Comparison of ENCODE assay signal across 27 cellular contexts in genomic region chr7:119172043-119172442, GRCh38.
"Had no signal": no experiment of that assay in that cellular context is flagged by ENCODE, and none has a peak within 500 bp of the region (broad histone marks: within the 10 kb centered on the region; RNA-seq: fewer than 3 reads in every experiment).

No MANE protein-coding gene starts in this region.

- DNase-seq: stimulated activated CD4-positive, alpha-beta T cell treated with anti-CD3 and anti-CD28 coated beads, Interleukin-2, amount 100 ng/mL, for 48 hours; stimulated activated CD4-positive, alpha-beta T cell treated with anti-CD3 and anti-CD28 coated beads, Interleukin-4, amount 100 ng/mL, for 1 hour; stimulated activated CD4-positive, alpha-beta T cell treated with anti-CD3 and anti-CD28 coated beads, Interleukin-4, amount 100 ng/mL, for 24 hours; stimulated activated CD4-positive, alpha-beta T cell treated with anti-CD3 and anti-CD28 coated beads, Interleukin-4, amount 100 ng/mL, for 4 hours; stimulated activated CD8-positive, alpha-beta memory T cell treated with anti-CD3 and anti-CD28 coated beads, Interleukin-4, amount 100 ng/mL, for 48 hours; stimulated activated naive B cell treated with anti-CD40 and anti-IgM and Interleukin-4, amounts not matched to agents 10 μg/mL and 1 μg/mL and 100 μg/mL, for 72 hours; stimulated activated naive CD4-positive, alpha-beta T cell; stimulated activated naive CD4-positive, alpha-beta T cell treated with Interleukin-2 at 50 U/mL for 16 hours; stimulated activated naive CD8-positive, alpha-beta T cell treated with anti-CD3 and anti-CD28 coated beads, Interleukin-15, amount 100 ng/mL, for 72 hours; stimulated activated naive CD8-positive, alpha-beta T cell treated with anti-CD3 and anti-CD28 coated beads, Interleukin-15, Interleukin-2, amounts not matched to agents 100 U/mL and 50 U/mL, for 24 hours; stomach; substantia nigra; testis; thyroid gland; tibial artery; transverse colon; trophoblast cell; upper lobe of left lung; upper lobe of right lung; uterus had no signal

- FAIRE-seq: urothelium cell line had no signal

- H3K9me3 ChIP-seq: testis, thyroid gland, transverse colon, upper lobe of right lung, uterus, vagina had no signal

- H3K36me3 ChIP-seq: stomach, suprapubic skin, thoracic aorta, thyroid gland, tibial artery, tibial nerve, transverse colon, upper lobe of left lung, upper lobe of right lung, uterus, vagina had no signal

- ATAC-seq: stimulated activated effector memory CD8-positive, alpha-beta T cell treated with anti-CD3 and anti-CD28 coated beads, Interleukin-12 subunit alpha, Interleukin-12 subunit beta, amount 100 ng/mL, for 72 hours; stimulated activated memory B cell treated with anti-CD40 and anti-IgM and Interleukin-4, amounts not matched to agents 10 μg/mL and 1 μg/mL and 100 μg/mL, for 72 hours; stimulated activated naive B cell treated with anti-CD40 and anti-IgM and Interleukin-4, amounts not matched to agents 10 μg/mL and 1 μg/mL and 100 μg/mL, for 72 hours; stimulated activated naive CD8-positive, alpha-beta T cell treated with anti-CD3 and anti-CD28 coated beads, Interleukin-15, amount 100 ng/mL, for 72 hours; stimulated activated naive CD8-positive, alpha-beta T cell treated with anti-CD3 and anti-CD28 coated beads, Interleukin-15, Interleukin-2, amounts not matched to agents 100 U/mL and 50 U/mL, for 24 hours; upper lobe of right lung had no signal

- H3K4me1 ChIP-seq: stomach, suprapubic skin, testis, thyroid gland, tibial artery, transverse colon, upper lobe of left lung, upper lobe of right lung, uterus, vagina had no signal

- H3K4me3 ChIP-seq: stomach, suprapubic skin, testis, thoracic aorta, thyroid gland, tibial artery, tibial nerve, transverse colon, upper lobe of left lung, upper lobe of right lung, uterus, vagina had no signal

- H3K27ac ChIP-seq: stomach, suprapubic skin, testis, thoracic aorta, thyroid gland, tibial artery, tibial nerve, transverse colon, upper lobe of left lung, upper lobe of right lung, uterus, vagina had no signal

- H3K27me3 ChIP-seq: stomach, suprapubic skin, testis, thyroid gland, tibial artery, tibial nerve, transverse colon, upper lobe of left lung, upper lobe of right lung, uterus, vagina had no signal
